In the genomic region with DNA sequence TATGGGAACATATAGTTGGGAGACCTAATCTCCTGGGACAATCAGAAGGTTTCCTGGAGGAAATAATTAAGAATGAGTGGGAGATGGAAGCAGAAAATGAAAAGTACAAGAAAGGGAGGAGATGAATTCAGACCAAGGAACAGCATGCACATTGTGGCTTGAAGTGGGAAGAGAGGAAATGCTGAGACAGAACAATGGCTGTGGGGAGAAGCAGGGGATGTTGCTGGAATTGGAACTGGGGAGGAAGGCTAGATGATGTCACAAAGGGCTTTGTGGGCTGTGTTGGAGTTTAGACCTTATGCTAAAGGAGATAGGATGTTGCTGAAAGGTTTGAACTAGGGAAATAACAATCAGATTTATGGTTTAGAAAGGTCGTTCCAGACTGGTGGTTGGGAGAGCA, we compare ENCODE assay signal across 1 cellular context.
TF ChIP-seq lines count a peak whose summit lies in the region.

No MANE protein-coding gene starts in this region.

TF ChIP-seq in IMR-90, 13 proteins besides CTCF, POLR2A, EP300 and RAD21:
- TF ChIP-seq MXI1 (IDR thresholded peaks at IDR 0.05; ENCODE audit: borderline replicate concordance, low read depth, low read length) (no peak), NFE2L2 (IDR thresholded peaks at IDR 0.05; ENCODE audit: low read depth, low read length) (no peak), MAZ (IDR thresholded peaks at IDR 0.05; ENCODE audit: borderline replicate concordance, low read depth, low read length) (no peak), SMC3 (IDR thresholded peaks at IDR 0.05; ENCODE audit: low read depth, low read length) (no peak), CEBPB (IDR thresholded peaks at IDR 0.05; ENCODE audit: low read depth, low read length) (no peak), CHD1 (IDR thresholded peaks at IDR 0.05; ENCODE audit: low read depth, low read length) (no peak), FOS (IDR thresholded peaks at IDR 0.05; ENCODE audit: low read depth, low read length) (no peak), RFX5 (IDR thresholded peaks at IDR 0.05; ENCODE audit: low read depth, low read length) (no peak)
- TF ChIP-seq, protein P1, sequence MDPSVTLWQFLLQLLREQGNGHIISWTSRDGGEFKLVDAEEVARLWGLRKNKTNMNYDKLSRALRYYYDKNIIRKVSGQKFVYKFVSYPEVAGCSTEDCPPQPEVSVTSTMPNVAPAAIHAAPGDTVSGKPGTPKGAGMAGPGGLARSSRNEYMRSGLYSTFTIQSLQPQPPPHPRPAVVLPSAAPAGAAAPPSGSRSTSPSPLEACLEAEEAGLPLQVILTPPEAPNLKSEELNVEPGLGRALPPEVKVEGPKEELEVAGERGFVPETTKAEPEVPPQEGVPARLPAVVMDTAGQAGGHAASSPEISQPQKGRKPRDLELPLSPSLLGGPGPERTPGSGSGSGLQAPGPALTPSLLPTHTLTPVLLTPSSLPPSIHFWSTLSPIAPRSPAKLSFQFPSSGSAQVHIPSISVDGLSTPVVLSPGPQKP (IDR thresholded peaks at IDR 0.05; ENCODE audit: borderline replicate concordance, low read depth, low read length): no peak
- TF ChIP-seq, protein P2, sequence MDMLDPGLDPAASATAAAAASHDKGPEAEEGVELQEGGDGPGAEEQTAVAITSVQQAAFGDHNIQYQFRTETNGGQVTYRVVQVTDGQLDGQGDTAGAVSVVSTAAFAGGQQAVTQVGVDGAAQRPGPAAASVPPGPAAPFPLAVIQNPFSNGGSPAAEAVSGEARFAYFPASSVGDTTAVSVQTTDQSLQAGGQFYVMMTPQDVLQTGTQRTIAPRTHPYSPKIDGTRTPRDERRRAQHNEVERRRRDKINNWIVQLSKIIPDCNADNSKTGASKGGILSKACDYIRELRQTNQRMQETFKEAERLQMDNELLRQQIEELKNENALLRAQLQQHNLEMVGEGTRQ (IDR thresholded peaks at IDR 0.05; ENCODE audit: low read depth, low read length): no peak
